In genomic region chr16:29789775-29790182, GRCh38 we compare ENCODE assay signal across 8 cellular contexts. TPM values are rescaled to one million over a fixed set of nuclear protein-coding genes. Genes with fewer than 3 reads are reported as not detected.
DNase-seq lines count a peak whose midpoint lies in the region; ATAC-seq lines count a peak whose summit lies in the region.

No MANE protein-coding gene starts in this region.

- H3K36me3 ChIP-seq in thymus (ENCODE audit: control insufficient read depth, insufficient read depth): peaks cover 6% of the 10 kb centered on the region

- peak overlapping the region; percentile 72 for H3K4me3 ChIP-seq in thymus (ENCODE audit: low read length)

- no peaks in the 10 kb centered on the region for H3K9me3 ChIP-seq in thymus (ENCODE audit: control insufficient read depth)

- H3K36me3 Mint-ChIP-seq in activated naive CD8-positive, alpha-beta T cell treated with anti-CD3 and anti-CD28 coated beads for 36 hours: peaks cover 31% of the 10 kb centered on the region

- H3K4me1 Mint-ChIP-seq in activated naive CD8-positive, alpha-beta T cell treated with anti-CD3 and anti-CD28 coated beads for 36 hours: peaks cover 41% of the 10 kb centered on the region

- H3K27ac ChIP-seq in thymus (ENCODE audit: low read depth): peak overlapping the region; percentile 97

- peak; percentile 59 for DNase-seq in activated CD8-positive, alpha-beta memory T cell treated with anti-CD3 and anti-CD28 coated beads, Interleukin-2, amount 50 U/mL, for 48 hours
- DNase-seq in activated CD8-positive, alpha-beta memory T cell treated with anti-CD3 and anti-CD28 coated beads, Interleukin-2, amount 50 U/mL, for 4 hours: no peak
- DNase-seq in activated naive CD8-positive, alpha-beta T cell treated with anti-CD3 and anti-CD28 coated beads for 36 hours: no peak
- DNase-seq in kidney glomerular epithelial cell (lab: John Stamatoyannopoulos, UW): peak; percentile 42
- no peak for DNase-seq in islet precursor cell
- DNase-seq in GF-D8 (lab: John Stamatoyannopoulos, UW): no peak

- H3K4me1 ChIP-seq in thymus (ENCODE audit: control insufficient read depth, insufficient read depth, low read length): peaks cover 20% of the 10 kb centered on the region

- no peaks in the 10 kb centered on the region for H3K27me3 ChIP-seq in thymus (ENCODE audit: control insufficient read depth, insufficient read depth)

- peak overlapping the region; percentile 98 for H3K27ac Mint-ChIP-seq in activated naive CD8-positive, alpha-beta T cell treated with anti-CD3 and anti-CD28 coated beads for 36 hours

- H3K9me3 Mint-ChIP-seq in activated naive CD8-positive, alpha-beta T cell treated with anti-CD3 and anti-CD28 coated beads for 36 hours: no peaks in the 10 kb centered on the region

- WGBS in thymus: 76% methylated on average over 20 of the region's 20 CpGs

- no peak for ATAC-seq in HG03159 (IDR thresholded peaks at IDR 0.05; ENCODE audit: unreplicated experiment)

- H3K4me3 Mint-ChIP-seq in activated naive CD8-positive, alpha-beta T cell treated with anti-CD3 and anti-CD28 coated beads for 36 hours: peak overlapping the region; percentile 90

- H3K27me3 Mint-ChIP-seq in activated naive CD8-positive, alpha-beta T cell treated with anti-CD3 and anti-CD28 coated beads for 36 hours: no peaks in the 10 kb centered on the region

RNA-seq across cellular contexts. Expression of gene KIF22, which starts 0.8 kb away (rescaled TPM):
- 100 to 1,000 TPM; 145 to 150 TPM for total RNA-seq in activated naive CD8-positive, alpha-beta T cell treated with anti-CD3 and anti-CD28 coated beads for 36 hours
- 82.5 TPM for polyA plus RNA-seq in thymus

RNA-seq across cellular contexts. Expression of gene ZG16, which starts 11.7 kb away (rescaled TPM):
- total RNA-seq in activated naive CD8-positive, alpha-beta T cell treated with anti-CD3 and anti-CD28 coated beads for 36 hours: not detected
- 0.27 TPM for polyA plus RNA-seq in thymus

RNA-seq across cellular contexts. Expression of gene MAZ, which starts 16.6 kb away (rescaled TPM):
- total RNA-seq in activated naive CD8-positive, alpha-beta T cell treated with anti-CD3 and anti-CD28 coated beads for 36 hours: 100 to 1,000 TPM; 427 to 438 TPM
- polyA plus RNA-seq in thymus: 178 TPM

RNA-seq across cellular contexts. Expression of gene PRRT2, which starts 22.2 kb away (rescaled TPM):
- 1 to 10 TPM in 1 of 2 experiments, under 1 TPM in 1; 0.52 to 1.3 TPM for total RNA-seq in activated naive CD8-positive, alpha-beta T cell treated with anti-CD3 and anti-CD28 coated beads for 36 hours
- polyA plus RNA-seq in thymus: 1.0 TPM

RNA-seq across cellular contexts. Expression of gene PAGR1, which starts 26.2 kb away (rescaled TPM):
- 10 to 100 TPM; 33.7 to 34.8 TPM for total RNA-seq in activated naive CD8-positive, alpha-beta T cell treated with anti-CD3 and anti-CD28 coated beads for 36 hours
- polyA plus RNA-seq in thymus: 36.0 TPM

Comparison
In these comparisons a context has a peak if more than half of its experiments do, and no peak if none do; other contexts are left out.
1. DNase-seq: peak in activated CD8-positive, alpha-beta memory T cell treated with anti-CD3 and anti-CD28 coated beads, Interleukin-2, amount 50 U/mL, for 48 hours (single experiment) and kidney glomerular epithelial cell (single experiment); none in activated CD8-positive, alpha-beta memory T cell treated with anti-CD3 and anti-CD28 coated beads, Interleukin-2, amount 50 U/mL, for 4 hours (single experiment), activated naive CD8-positive, alpha-beta T cell treated with anti-CD3 and anti-CD28 coated beads for 36 hours (single experiment), islet precursor cell (single experiment) and GF-D8 (single experiment).